Comparison of ENCODE assay signal across 23 cellular contexts in genomic region chr2:191051177-191051576, GRCh38. TPM values are rescaled to one million over a fixed set of nuclear protein-coding genes. Genes with fewer than 3 reads are reported as not detected.
DNase-seq lines count a peak whose midpoint lies in the region; ATAC-seq and TF ChIP-seq lines count a peak whose summit lies in the region.
"Had no signal": no experiment of that assay in that cellular context is flagged by ENCODE, and none has a peak within 500 bp of the region (broad histone marks: within the 10 kb centered on the region; RNA-seq: fewer than 3 reads in every experiment).

No MANE protein-coding gene starts in this region.

- H3K27ac ChIP-seq in brain microvascular endothelial cell: peak overlapping the region; percentile 96
- H3K27ac ChIP-seq: KMS-11, parathyroid adenoma, PC-9 had no signal

- in situ Hi-C loops in brain microvascular endothelial cell (cut with HindIII; ENCODE audit: low pct_ligation_motif_present, low sequenced_read_pairs): no loop called here

- no peaks in the 10 kb centered on the region for H3K27me3 ChIP-seq in brain microvascular endothelial cell (replicated peaks)
- H3K27me3 ChIP-seq: BLaER1 treated with 17β-estradiol and CSF1 and Interleukin-3, amounts not matched to agents 10 nM and 100 nM; breast epithelium had no signal

- TF ChIP-seq CTCF in brain microvascular endothelial cell (IDR thresholded peaks at IDR 0.05; ENCODE audit: low read depth, low read length, missing control alignments): no peak

- no peak overlapping the region for H3K4me3 ChIP-seq in brain microvascular endothelial cell (ENCODE audit: low read depth, low read length)
- H3K4me3 ChIP-seq: BLaER1 treated with 17β-estradiol and CSF1 and Interleukin-3, amounts not matched to agents 10 nM and 100 nM; breast epithelium; HAP-1; heart left ventricle; PC-9; skin epidermis had no signal

- peak; percentile 4 for ATAC-seq in sciatic nerve
- ATAC-seq in left colon: no peak
- ATAC-seq in HG03354 (IDR thresholded peaks at IDR 0.05; ENCODE audit: poor library complexity, severe bottlenecking, unreplicated experiment): no peak
- no peak for ATAC-seq in GM21737 (IDR thresholded peaks at IDR 0.05; ENCODE audit: unreplicated experiment)

- DNase-seq in NCI-H2171 treated with DMSO at 0.1 percent for 48 hours (lab: John Stamatoyannopoulos, UW) (peak; percentile 40), NCI-H2171 (lab: John Stamatoyannopoulos, UW) (no peak), HCEC 1CT (peak; percentile 27), brain microvascular endothelial cell (peak; percentile 49), sciatic nerve (ENCODE audit: low spot score) (no peak), left colon (no peak)
- DNase-seq: 8988T; activated CD4-positive, CD25-positive, alpha-beta regulatory T cell treated with anti-CD3 and anti-CD28 coated beads, Interleukin-2, amount 50 U/mL, for 72 hours; erythroblast; heart left ventricle; naive thymus-derived CD4-positive, alpha-beta T cell; NCI-H1105 treated with DMSO at 0.1 percent for 48 hours; NCI-H774; PC-9; stimulated activated CD4-positive, alpha-beta T cell treated with anti-CD3 and anti-CD28 coated beads, Interleukin-4, amount 100 ng/mL, for 1 hour had no signal

- intact Hi-C loops in sciatic nerve (cut with DNase I): no loop called here
- intact Hi-C loops in left colon (cut with DNase I, micrococcal nuclease): no loop called here

- H3K36me3 ChIP-seq in brain microvascular endothelial cell (replicated peaks): no peaks in the 10 kb centered on the region
- H3K36me3 ChIP-seq: BLaER1 treated with 17β-estradiol and CSF1 and Interleukin-3, amounts not matched to agents 10 nM and 100 nM; HAP-1; heart left ventricle had no signal

RNA-seq across cellular contexts. Expression of gene STAT1, which starts 37.2 kb away (rescaled TPM):
- total RNA-seq in sciatic nerve (54.5 TPM), left colon (10 to 100 TPM; 54.1 to 91.7 TPM)

Comparison
In these comparisons a context has a peak if more than half of its experiments do, and no peak if none do; other contexts are left out.
1. DNase-seq: peak in NCI-H2171 treated with DMSO at 0.1 percent for 48 hours (single experiment), HCEC 1CT (single experiment) and brain microvascular endothelial cell (single experiment); none in NCI-H2171 (single experiment), sciatic nerve (single experiment) and left colon (0 of 2).